In genomic region chr3:129121016-129121791, GRCh38 we compare ENCODE assay signal across 8 cellular contexts. TPM values are rescaled to one million over a fixed set of nuclear protein-coding genes. Genes with fewer than 3 reads are reported as not detected.
A peak's percentile ranks its signal among the peaks of the same experiment; 100 is the strongest.
DNase-seq lines count a peak whose midpoint lies in the region; ATAC-seq, FAIRE-seq and TF ChIP-seq lines count a peak whose summit lies in the region.

No MANE protein-coding gene starts in this region.

- peak; percentile 24 for ATAC-seq in GM21515 (IDR thresholded peaks at IDR 0.05; ENCODE audit: unreplicated experiment)
- no peak for ATAC-seq in HG03442 (IDR thresholded peaks at IDR 0.05; ENCODE audit: unreplicated experiment)

- CTCF ChIA-PET in PC-9 (lab: Charles Lee), result interaction anchor here (0.6 to 1.9 kb wide), 9 partner anchors 14 to 195 kb away, joined by 3 to 16 read pairs (median 3); a partner anchor contains a TSS

- H4K20me1 ChIP-seq in PC-9 (ENCODE audit: insufficient read depth) (peaks cover 10% of the 10 kb centered on the region), astrocyte (ENCODE audit: insufficient read depth, low read length) (peaks cover 40% of the 10 kb centered on the region)

- H3K4me2 ChIP-seq in PC-9 (peak overlapping the region; percentile 95), astrocyte (ENCODE audit: low read length) (peak overlapping the region; percentile 91)

- H3K4me1 ChIP-seq in PC-9 (replicated peaks; ENCODE audit: insufficient read depth), result peaks cover 17% of the 10 kb centered on the region
- peaks cover 12% of the 10 kb centered on the region for H3K4me1 ChIP-seq in astrocyte (ENCODE audit: insufficient read depth, low read length)
- H3K4me1 ChIP-seq in iPS-18a (ENCODE audit: control insufficient read depth, low read depth, low read length), result peaks cover 26% of the 10 kb centered on the region

- H3K27me3 Mint-ChIP-seq in CD14-positive monocyte (ENCODE audit: low read depth in 3 of 3) (peaks cover 6 to 12% (median 8%) of the 10 kb centered on the region in 3 donors), astrocyte (ENCODE audit: low read depth, unreplicated experiment) (no peaks in the 10 kb centered on the region)

- H2AFZ ChIP-seq in PC-9 (peak overlapping the region; percentile 85), astrocyte (ENCODE audit: low read depth, low read length) (peak overlapping the region; percentile 61)

- intact Hi-C loops in CD14-positive monocyte (cut with micrococcal nuclease), result no loop called here
- intact Hi-C loops in PC-9 (cut with micrococcal nuclease; ENCODE audit: unreplicated experiment), result loop anchor here (2.0 to 5.0 kb wide), 2 partner anchors 64 to 128 kb away; partner anchors contain the start of gene COPG1

- POLR2A ChIA-PET in PC-9 (lab: Charles Lee; ENCODE audit: unreplicated experiment), result interaction anchor here (0.6 to 0.8 kb wide), 7 partner anchors 17 to 328 kb away, joined by 3 to 23 read pairs (median 7); no protein-coding TSS in a partner anchor

- H3K9ac ChIP-seq in astrocyte (ENCODE audit: low read length), result peak overlapping the region; percentile 81
- H3K9ac ChIP-seq in iPS-18a (ENCODE audit: low read length), result peak overlapping the region; percentile 70

- H3K9me3 ChIP-seq in PC-9 (ENCODE audit: insufficient read depth, low read depth) (no peaks in the 10 kb centered on the region), astrocyte (ENCODE audit: insufficient read depth, low read depth, low read length) (no peaks in the 10 kb centered on the region), iPS-18a (ENCODE audit: control insufficient read depth, low read depth, low read length) (no peaks in the 10 kb centered on the region)

- H3K27ac ChIP-seq in PC-9, result peak overlapping the region; percentile 90
- peak overlapping the region; percentile 45 for H3K27ac ChIP-seq in astrocyte (ENCODE audit: low read depth, low read length)
- no peak overlapping the region for H3K27ac ChIP-seq in iPS-18a (ENCODE audit: low read length)

- H3F3A ChIP-seq in PC-9 (ENCODE audit: insufficient read depth, low read depth), result peaks cover 43% of the 10 kb centered on the region

- DNase-seq in CD14-positive monocyte (ENCODE audit: low spot score) (no peak), PC-9 (no peak), astrocyte (ENCODE audit: low read depth) (no peak), pons (ENCODE audit: low spot score) (no peak)
- DNase-seq in stimulated activated CD8-positive, alpha-beta memory T cell treated with anti-CD3 and anti-CD28 coated beads, Interleukin-4, amount 100 ng/mL, for 24 hours (ENCODE audit: low read depth), result peak; percentile 23

- H3K4me3 ChIP-seq in PC-9 (peak overlapping the region; percentile 70), astrocyte (ENCODE audit: insufficient read depth, low read depth, low read length) (peak overlapping the region; percentile 77), iPS-18a (ENCODE audit: low read length) (peak overlapping the region; percentile 74)

- BruUV-seq in PC-9 (replicated peaks; lab: Mats Ljungman, UMichigan), result TSS peak; percentile 97

- no peaks in the 10 kb centered on the region for H3K9me2 ChIP-seq in PC-9 (ENCODE audit: insufficient read depth)

- H3K36me3 Mint-ChIP-seq in CD14-positive monocyte, result peaks cover 34 to 45% of the 10 kb centered on the region in 2 donors
- H3K36me3 Mint-ChIP-seq in astrocyte (ENCODE audit: low read depth, unreplicated experiment), result peaks cover 3% of the 10 kb centered on the region

- H3K79me2 ChIP-seq in PC-9 (ENCODE audit: low read depth) (peaks cover 37% of the 10 kb centered on the region), astrocyte (ENCODE audit: insufficient read depth, low read length) (peaks cover 41% of the 10 kb centered on the region)

- peaks cover 53% of the 10 kb centered on the region for H3K4me1 Mint-ChIP-seq in CD14-positive monocyte
- peaks cover 27% of the 10 kb centered on the region for H3K4me1 Mint-ChIP-seq in astrocyte (ENCODE audit: low read depth, unreplicated experiment)

- H3K36me3 ChIP-seq in PC-9 (ENCODE audit: low read depth) (0 out of 2 replicates have a peak, but pooled peaks cover 5% of the 10 kb centered on the region), astrocyte (ENCODE audit: insufficient read depth, low read length) (peaks cover 8% of the 10 kb centered on the region), iPS-18a (ENCODE audit: control insufficient read depth, low read depth, low read length) (no peaks in the 10 kb centered on the region)

- H3K27ac Mint-ChIP-seq in CD14-positive monocyte (peak overlapping the region; percentile 84 to 96 (median 92)), astrocyte (ENCODE audit: unreplicated experiment) (peak overlapping the region; percentile 80)

- H3K4me3 Mint-ChIP-seq in CD14-positive monocyte (peak overlapping the region; percentile 87 to 90), astrocyte (ENCODE audit: unreplicated experiment) (peak overlapping the region; percentile 88)

- no peak for FAIRE-seq in astrocyte (lab: Jason Lieb, UNC)

- TF ChIP-seq CTCF in CD14-positive monocyte (IDR thresholded peaks at IDR 0.05) (no peak), PC-9 (conservative IDR thresholded peaks at IDR 0.05) (no peak), astrocyte (IDR thresholded peaks at IDR 0.05; ENCODE audit: insufficient read depth, low read depth, low read length) (no peak)

- H3K27me3 ChIP-seq in PC-9 (ENCODE audit: insufficient read depth, low read depth) (no peaks in the 10 kb centered on the region), astrocyte (ENCODE audit: insufficient read depth, low read length) (no peaks in the 10 kb centered on the region), iPS-18a (ENCODE audit: control insufficient read depth, insufficient read depth, low read length) (no peaks in the 10 kb centered on the region)

- H3K9me3 Mint-ChIP-seq in CD14-positive monocyte (peaks cover 0 to 4% (median 0%) of the 10 kb centered on the region in 7 donors), astrocyte (ENCODE audit: unreplicated experiment) (no peaks in the 10 kb centered on the region)

RNA-seq across cellular contexts. Expression of gene RAB43, which starts 0.4 kb away (rescaled TPM):
- 1 to 10 TPM; 7.1 to 8.5 TPM for polyA plus RNA-seq in CD14-positive monocyte
- total RNA-seq in PC-9 (2021) (39.5 and 48.9 TPM in 2 replicates), astrocyte (34.5 and 35.0 TPM in 2 replicates)

RNA-seq across cellular contexts. Expression of gene ISY1, which starts 39.7 kb away (rescaled TPM):
- 10 to 100 TPM; 67.9 to 70.7 TPM for polyA plus RNA-seq in CD14-positive monocyte
- 62.3 and 63.1 TPM in 2 replicates for total RNA-seq in PC-9 (2021)
- 26.6 and 29.7 TPM in 2 replicates for total RNA-seq in astrocyte
